In the genomic region with DNA sequence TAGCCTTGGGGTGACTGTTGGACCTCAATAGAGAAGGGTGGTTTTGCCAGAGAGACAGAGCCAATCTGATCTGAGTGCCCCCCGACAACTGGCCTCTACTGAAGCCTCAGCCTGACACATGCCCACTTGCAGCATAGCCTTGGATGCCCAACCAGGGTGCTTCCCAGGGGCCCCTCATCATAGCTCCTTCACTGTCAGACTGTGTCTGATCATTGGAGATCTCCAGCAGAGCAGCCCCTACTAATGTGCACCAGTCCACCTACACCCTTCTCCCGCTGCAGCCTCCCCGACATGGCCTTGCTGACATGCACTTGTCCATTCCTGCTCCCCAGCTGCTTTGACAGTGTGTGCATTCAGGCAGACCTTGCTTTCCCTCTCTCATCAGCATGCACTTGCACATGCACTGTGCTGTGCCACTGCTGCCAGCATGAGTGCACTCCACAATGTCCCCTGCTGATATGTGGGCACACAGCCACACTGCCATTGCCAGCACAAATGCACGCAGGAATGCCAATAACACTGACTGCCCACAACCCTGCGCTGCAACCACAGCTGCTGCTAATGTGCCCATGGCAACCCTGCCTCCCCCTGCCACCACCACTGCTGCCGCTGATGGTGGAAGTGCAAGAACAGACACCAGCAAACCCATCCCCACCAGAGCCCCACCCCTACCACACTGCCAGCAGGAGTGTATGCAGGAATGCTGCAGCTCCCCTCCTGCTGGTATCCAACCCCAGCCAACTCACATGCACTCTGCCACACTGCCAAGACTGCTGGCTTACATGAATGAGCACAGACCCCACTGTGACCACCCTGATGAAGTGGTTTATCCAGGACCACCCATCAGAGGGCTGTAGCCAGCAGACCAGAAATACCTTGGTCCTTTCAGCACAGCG, we compare ENCODE assay signal across 8 cellular contexts.
"Had no signal": no experiment of that assay in that cellular context is flagged by ENCODE, and none has a peak within 500 bp of the region (broad histone marks: within the 10 kb centered on the region; RNA-seq: fewer than 3 reads in every experiment).

No MANE protein-coding gene starts in this region.

- H3K27me3 ChIP-seq: tibial nerve, vagina had no signal

- H3K27ac ChIP-seq: tibial nerve, vagina had no signal

- H3K4me3 ChIP-seq: tibial nerve, vagina had no signal

- DNase-seq: activated CD4-positive, alpha-beta T cell treated with anti-CD3 and anti-CD28 coated beads for 48 hours; amniotic stem cell; glutamatergic neuron; right cardiac atrium; stimulated activated CD4-positive, alpha-beta T cell treated with anti-CD3 and anti-CD28 coated beads, Interleukin-1b, Interleukin-23, amount 100 ng/mL, for 48 hours had no signal

- H3K36me3 ChIP-seq: tibial nerve, vagina had no signal

- H3K9me3 ChIP-seq: tibial nerve, vagina had no signal

- ATAC-seq: right cardiac atrium; stimulated activated memory B cell treated with anti-CD40 and anti-IgM and Interleukin-4, amounts not matched to agents 10 μg/mL and 1 μg/mL and 100 μg/mL, for 72 hours had no signal

- H3K4me1 ChIP-seq: tibial nerve, vagina had no signal
